Comparison of ENCODE assay signal across 1 cellular context in genomic region chr6:37477656-37478435, GRCh38.
TF ChIP-seq lines count a peak whose summit lies in the region.

No MANE protein-coding gene starts in this region.

TF ChIP-seq in neural cell, 6 proteins besides CTCF, POLR2A, EP300 and RAD21 (continued from another document):
- TF ChIP-seq MXI1 (conservative IDR thresholded peaks at IDR 0.05; ENCODE audit: poor library complexity, severe bottlenecking) (peak; percentile 38), POLR2AphosphoS5 (IDR thresholded peaks at IDR 0.05) (peak; percentile 77)
TF ChIP-seq in neural cell: peak in this region for 5.
